Comparison of ENCODE assay signal across 23 cellular contexts in the genomic region with DNA sequence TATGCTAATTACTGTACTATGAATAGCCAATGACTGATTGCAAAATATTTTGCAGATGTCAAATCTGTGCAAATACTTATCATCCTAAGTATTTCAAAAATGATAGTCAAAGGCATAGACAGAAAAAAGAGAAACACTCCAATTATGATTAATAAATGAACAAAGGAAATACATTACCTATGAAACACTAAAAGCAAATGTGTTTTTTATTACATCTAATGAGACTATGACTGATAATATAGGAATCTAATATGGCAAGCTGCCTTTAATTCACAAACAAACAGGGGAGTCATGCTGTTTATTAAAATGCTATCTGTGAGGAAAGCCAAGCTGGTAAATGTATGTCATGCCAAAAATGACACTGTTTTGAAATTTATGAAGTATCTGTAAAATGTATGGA.
"Had no signal": no experiment of that assay in that cellular context is flagged by ENCODE, and none has a peak within 500 bp of the region (broad histone marks: within the 10 kb centered on the region; RNA-seq: fewer than 3 reads in every experiment).

No MANE protein-coding gene starts in this region.

- H3K9me3 Mint-ChIP-seq: activated CD4-positive, alpha-beta T cell treated with anti-CD3 and anti-CD28 coated beads, Interleukin-2, amount 10 ng/mL, durations not matched to agents 7 days and 5 days had no signal

- H3K4me1 Mint-ChIP-seq: activated CD4-positive, alpha-beta T cell treated with anti-CD3 and anti-CD28 coated beads, Interleukin-2, amount 10 ng/mL, durations not matched to agents 7 days and 5 days; IgD-negative memory B cell; T-cell had no signal

- H2AFZ ChIP-seq: PC-9 had no signal

- DNase-seq: activated CD4-positive, alpha-beta memory T cell treated with anti-CD3 and anti-CD28 coated beads for 36 hours; activated CD4-positive, alpha-beta T cell treated with anti-CD3 and anti-CD28 coated beads, Interleukin-2, amount 10 ng/mL, durations not matched to agents 7 days and 5 days; activated CD4-positive, CD25-positive, alpha-beta regulatory T cell; activated CD8-positive, alpha-beta memory T cell treated with anti-CD3 and anti-CD28 coated beads for 24 hours; activated effector memory CD4-positive, alpha-beta T cell treated with anti-CD3 and anti-CD28 coated beads, Interleukin-2, amount 50 U/mL, for 16 hours; activated naive CD4-positive, alpha-beta T cell treated with Interleukin-2 at 50 U/mL for 16 hours; activated naive CD8-positive, alpha-beta T cell treated with anti-CD3 and anti-CD28 coated beads, Interleukin-2, amount 50 U/mL, for 24 hours; activated T-cell treated with anti-CD3 and anti-CD28 coated beads, Interleukin-2, amount 50 U/mL, for 4 hours; amygdala; caudate nucleus; KG1; NCI-H1092; NCI-H1436; NCI-H1694 treated with DMSO at 0.1 percent for 48 hours; NCI-H2081; NCI-H524; PC-9; SHP77 treated with DMSO at 0.1 percent for 48 hours; T-cell; T-helper 2 cell; T1000 had no signal

- H3K4me3 Mint-ChIP-seq: activated CD4-positive, alpha-beta memory T cell treated with anti-CD3 and anti-CD28 coated beads for 36 hours; activated CD4-positive, alpha-beta T cell treated with anti-CD3 and anti-CD28 coated beads, Interleukin-2, amount 10 ng/mL, durations not matched to agents 7 days and 5 days; activated naive CD8-positive, alpha-beta T cell treated with anti-CD3 and anti-CD28 coated beads, Interleukin-2, amount 50 U/mL, for 24 hours; activated T-cell treated with anti-CD3 and anti-CD28 coated beads, Interleukin-2, amount 50 U/mL, for 4 hours; IgD-negative memory B cell; T-cell had no signal

- H3K4me3 ChIP-seq: PC-9 had no signal

- H3K27ac ChIP-seq: PC-9 had no signal

- H3K36me3 Mint-ChIP-seq: activated CD4-positive, alpha-beta memory T cell treated with anti-CD3 and anti-CD28 coated beads for 36 hours; activated naive CD4-positive, alpha-beta T cell treated with anti-CD3 and anti-CD28 coated beads, Interleukin-2, amount 50 U/mL, for 72 hours; IgD-negative memory B cell; T-cell had no signal

- H3K4me2 ChIP-seq: PC-9 had no signal

- H3K27me3 Mint-ChIP-seq: activated CD4-positive, alpha-beta memory T cell treated with anti-CD3 and anti-CD28 coated beads for 36 hours; activated CD4-positive, alpha-beta T cell treated with anti-CD3 and anti-CD28 coated beads, Interleukin-2, amount 10 ng/mL, durations not matched to agents 7 days and 5 days; activated naive CD8-positive, alpha-beta T cell treated with anti-CD3 and anti-CD28 coated beads, Interleukin-2, amount 50 U/mL, for 24 hours; IgD-negative memory B cell; T-cell had no signal

- H3K27ac Mint-ChIP-seq: activated CD4-positive, alpha-beta memory T cell treated with anti-CD3 and anti-CD28 coated beads for 36 hours; activated CD4-positive, alpha-beta T cell treated with anti-CD3 and anti-CD28 coated beads, Interleukin-2, amount 10 ng/mL, durations not matched to agents 7 days and 5 days; activated naive CD4-positive, alpha-beta T cell treated with anti-CD3 and anti-CD28 coated beads, Interleukin-2, amount 50 U/mL, for 72 hours; activated naive CD8-positive, alpha-beta T cell treated with anti-CD3 and anti-CD28 coated beads, Interleukin-2, amount 50 U/mL, for 24 hours; IgD-negative memory B cell; T-cell had no signal
